Comparison of ENCODE assay signal across 22 cellular contexts in genomic region chr17:56890390-56890789, GRCh38.
"Had no signal": no experiment of that assay in that cellular context is flagged by ENCODE, and none has a peak within 500 bp of the region (broad histone marks: within the 10 kb centered on the region; RNA-seq: fewer than 3 reads in every experiment).

No MANE protein-coding gene starts in this region.

- DNase-seq: colonic mucosa; dermis blood vessel endothelial cell; esophagus squamous epithelium; foreskin fibroblast; glutamatergic neuron; left lung; lower lobe of right lung; midbrain; retina; stimulated activated CD4-positive, alpha-beta T cell treated with anti-CD3 and anti-CD28 coated beads, Interleukin-2, amount 100 ng/mL, for 24 hours; stimulated activated CD4-positive, alpha-beta T cell treated with anti-CD3 and anti-CD28 coated beads, Interleukin-4, amount 100 ng/mL, for 4 hours; stimulated activated naive B cell treated with anti-CD40 and anti-IgM and Interleukin-4, amounts not matched to agents 10 μg/mL and 1 μg/mL and 100 μg/mL, for 72 hours; stimulated activated naive CD8-positive, alpha-beta T cell treated with anti-CD3 and anti-CD28 coated beads, Interleukin-15, amount 100 ng/mL, for 72 hours; testis; upper lobe of right lung had no signal

- H3K4me1 ChIP-seq: colonic mucosa, gastroesophageal sphincter, left lung, lower lobe of right lung, parathyroid adenoma, prostate gland, testis, tibial nerve, upper lobe of right lung had no signal

- ATAC-seq: gastroesophageal sphincter; left lung; lower lobe of right lung; sciatic nerve; stimulated activated naive B cell treated with anti-CD40 and anti-IgM and Interleukin-4, amounts not matched to agents 10 μg/mL and 1 μg/mL and 100 μg/mL, for 72 hours; stimulated activated naive CD8-positive, alpha-beta T cell treated with anti-CD3 and anti-CD28 coated beads, Interleukin-15, amount 100 ng/mL, for 72 hours; upper lobe of right lung had no signal

- H3K4me3 Mint-ChIP-seq: memory B cell; nephron; stimulated activated naive B cell treated with anti-CD40 and anti-IgM and Interleukin-4, amounts not matched to agents 10 μg/mL and 1 μg/mL and 100 μg/mL, for 72 hours; stimulated activated naive CD8-positive, alpha-beta T cell treated with anti-CD3 and anti-CD28 coated beads, Interleukin-15, amount 100 ng/mL, for 72 hours had no signal

- H3K27me3 ChIP-seq: colonic mucosa, esophagus squamous epithelium, gastroesophageal sphincter, left lung, testis, tibial nerve, upper lobe of right lung had no signal

- H3K9me3 ChIP-seq: colonic mucosa, prostate gland, testis, upper lobe of right lung had no signal

- H3K27me3 Mint-ChIP-seq: memory B cell; stimulated activated naive B cell treated with anti-CD40 and anti-IgM and Interleukin-4, amounts not matched to agents 10 μg/mL and 1 μg/mL and 100 μg/mL, for 72 hours; stimulated activated naive CD8-positive, alpha-beta T cell treated with anti-CD3 and anti-CD28 coated beads, Interleukin-15, amount 100 ng/mL, for 72 hours had no signal

- H3K27ac ChIP-seq: colonic mucosa, esophagus squamous epithelium, gastroesophageal sphincter, left lung, lower lobe of right lung, parathyroid adenoma, prostate gland, testis, tibial nerve, upper lobe of right lung had no signal

- H3K4me3 ChIP-seq: colonic mucosa, esophagus squamous epithelium, gastroesophageal sphincter, left lung, lower lobe of right lung, prostate gland, testis, tibial nerve, upper lobe of right lung had no signal

- H3K27ac Mint-ChIP-seq: memory B cell; nephron; stimulated activated naive B cell treated with anti-CD40 and anti-IgM and Interleukin-4, amounts not matched to agents 10 μg/mL and 1 μg/mL and 100 μg/mL, for 72 hours had no signal
